Comparison of ENCODE assay signal across 2 cellular contexts in genomic region chr3:183329543-183329942, GRCh38.
TF ChIP-seq lines count a peak whose summit lies in the region.

No MANE protein-coding gene starts in this region.

TF ChIP-seq in HCT116, 20 proteins besides CTCF, POLR2A, EP300 and RAD21:
- no peak for TF ChIP-seq POLR2AphosphoS5 (IDR thresholded peaks at IDR 0.05; ENCODE audit: low read depth, low read length)
- TF ChIP-seq ZNF274 (IDR thresholded peaks at IDR 0.05; ENCODE audit: low read depth, low read length), result no peak
- no peak for TF ChIP-seq ELF1 (IDR thresholded peaks at IDR 0.05; ENCODE audit: borderline replicate concordance, low read depth)
- TF ChIP-seq SRF (IDR thresholded peaks at IDR 0.05; ENCODE audit: low read depth), result no peak
- TF ChIP-seq EZH2phosphoT487 (IDR thresholded peaks at IDR 0.05; ENCODE audit: borderline replicate concordance), result no peak
- no peak for TF ChIP-seq REST (IDR thresholded peaks at IDR 0.05; ENCODE audit: low read depth)
- TF ChIP-seq SIN3A (IDR thresholded peaks at IDR 0.05; ENCODE audit: low read depth), result no peak
- TF ChIP-seq CBX3 (IDR thresholded peaks at IDR 0.05; ENCODE audit: low read depth), result no peak

TF ChIP-seq in K562, 482 proteins besides CTCF, POLR2A, EP300 and RAD21:
- no peak for TF ChIP-seq TBL1XR1 (IDR thresholded peaks at IDR 0.05; ENCODE audit: low read length in 2 of 2)
